1 cellular context compared by ENCODE assay signal in genomic region chr2:74036450-74037175, GRCh38.
TF ChIP-seq lines count a peak whose summit lies in the region.

No MANE protein-coding gene starts in this region.

TF ChIP-seq in WTC11, 78 proteins besides CTCF, POLR2A, EP300 and RAD21 (continued from another document):
- no peak for TF ChIP-seq RELA (CRISPR knock-in tag; IDR thresholded peaks at IDR 0.05; ENCODE audit: borderline replicate concordance)
- no peak for TF ChIP-seq ELF4 (CRISPR knock-in tag; IDR thresholded peaks at IDR 0.05; ENCODE audit: low read depth)
- TF ChIP-seq, protein P1, sequence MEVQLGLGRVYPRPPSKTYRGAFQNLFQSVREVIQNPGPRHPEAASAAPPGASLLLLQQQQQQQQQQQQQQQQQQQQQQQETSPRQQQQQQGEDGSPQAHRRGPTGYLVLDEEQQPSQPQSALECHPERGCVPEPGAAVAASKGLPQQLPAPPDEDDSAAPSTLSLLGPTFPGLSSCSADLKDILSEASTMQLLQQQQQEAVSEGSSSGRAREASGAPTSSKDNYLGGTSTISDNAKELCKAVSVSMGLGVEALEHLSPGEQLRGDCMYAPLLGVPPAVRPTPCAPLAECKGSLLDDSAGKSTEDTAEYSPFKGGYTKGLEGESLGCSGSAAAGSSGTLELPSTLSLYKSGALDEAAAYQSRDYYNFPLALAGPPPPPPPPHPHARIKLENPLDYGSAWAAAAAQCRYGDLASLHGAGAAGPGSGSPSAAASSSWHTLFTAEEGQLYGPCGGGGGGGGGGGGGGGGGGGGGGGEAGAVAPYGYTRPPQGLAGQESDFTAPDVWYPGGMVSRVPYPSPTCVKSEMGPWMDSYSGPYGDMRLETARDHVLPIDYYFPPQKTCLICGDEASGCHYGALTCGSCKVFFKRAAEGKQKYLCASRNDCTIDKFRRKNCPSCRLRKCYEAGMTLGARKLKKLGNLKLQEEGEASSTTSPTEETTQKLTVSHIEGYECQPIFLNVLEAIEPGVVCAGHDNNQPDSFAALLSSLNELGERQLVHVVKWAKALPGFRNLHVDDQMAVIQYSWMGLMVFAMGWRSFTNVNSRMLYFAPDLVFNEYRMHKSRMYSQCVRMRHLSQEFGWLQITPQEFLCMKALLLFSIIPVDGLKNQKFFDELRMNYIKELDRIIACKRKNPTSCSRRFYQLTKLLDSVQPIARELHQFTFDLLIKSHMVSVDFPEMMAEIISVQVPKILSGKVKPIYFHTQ (CRISPR knock-in tag; IDR thresholded peaks at IDR 0.05), result no peak
- no peak for TF ChIP-seq CDX4 (CRISPR knock-in tag; IDR thresholded peaks at IDR 0.05; ENCODE audit: borderline replicate concordance)
- TF ChIP-seq ZNF263 (CRISPR knock-in tag; IDR thresholded peaks at IDR 0.05; ENCODE audit: low read depth), result no peak
- TF ChIP-seq CREM (CRISPR knock-in tag; IDR thresholded peaks at IDR 0.05), result no peak
- no peak for TF ChIP-seq AFF4 (CRISPR knock-in tag; IDR thresholded peaks at IDR 0.05; ENCODE audit: borderline replicate concordance)
- no peak for TF ChIP-seq SMAD4 (CRISPR knock-in tag; IDR thresholded peaks at IDR 0.05)
- TF ChIP-seq SOX15 (CRISPR knock-in tag; IDR thresholded peaks at IDR 0.05), result no peak
- TF ChIP-seq MYBL2 (CRISPR knock-in tag; IDR thresholded peaks at IDR 0.05), result no peak
- no peak for TF ChIP-seq ATF6 (CRISPR knock-in tag; IDR thresholded peaks at IDR 0.05)
